Comparison of ENCODE assay signal across 8 cellular contexts in genomic region chr10:12264204-12264908, GRCh38.
DNase-seq lines count a peak whose midpoint lies in the region; ATAC-seq and TF ChIP-seq lines count a peak whose summit lies in the region.

No MANE protein-coding gene starts in this region.

- H3K9me3 ChIP-seq in colonic mucosa (no peaks in the 10 kb centered on the region), liver (ENCODE audit: control insufficient read depth in 4 of 4, low read length in 3 of 4) (no peaks in the 10 kb centered on the region)

- H3K27ac ChIP-seq in colonic mucosa (peak overlapping the region; percentile 4), liver (ENCODE audit: low read depth in 1 of 2, low read length in 2 of 2) (peak overlapping the region; percentile 11 to 67)

- ATAC-seq in GM19023 (IDR thresholded peaks at IDR 0.05; ENCODE audit: unreplicated experiment) (peak; percentile 89), HG03175 (IDR thresholded peaks at IDR 0.05; ENCODE audit: unreplicated experiment) (peak; percentile 83)

- H3K4me1 ChIP-seq in colonic mucosa (peaks cover 4% of the 10 kb centered on the region), liver (ENCODE audit: control insufficient read depth in 4 of 4, insufficient read depth in 4 of 4, low read length in 3 of 4) (peaks cover 0 to 16% (median 7%) of the 10 kb centered on the region in 4 donors)

- intact Hi-C loops in colonic mucosa (cut with DNase I): loop anchor here (2.0 to 5.0 kb wide), 3 partner anchors 390 to 638 kb away; no protein-coding TSS in a partner anchor

- no peaks in the 10 kb centered on the region for H3K36me3 ChIP-seq in colonic mucosa
- no peaks in the 10 kb centered on the region for H3K36me3 ChIP-seq in liver (ENCODE audit: control insufficient read depth in 4 of 4, insufficient read depth in 3 of 4, low read depth in 1 of 4, low read length in 3 of 4)

- 26% methylated on average over 30 of the region's 30 CpGs for WGBS in liver

- TF ChIP-seq RAD21 in liver (IDR thresholded peaks at IDR 0.05): peak; percentile 92 to 93

- TF ChIP-seq CTCF in colonic mucosa (IDR thresholded peaks at IDR 0.05) (peak; percentile 76), liver (IDR thresholded peaks at IDR 0.05; ENCODE audit: low read depth, low read length, missing input control) (peak; percentile 83)

- H3K27me3 ChIP-seq in colonic mucosa: no peaks in the 10 kb centered on the region
- H3K27me3 ChIP-seq in liver (ENCODE audit: control insufficient read depth in 4 of 4, insufficient read depth in 4 of 4, low read length in 3 of 4): no peaks in the 10 kb centered on the region

- H3K4me3 ChIP-seq in colonic mucosa (peak overlapping the region; percentile 33), liver (ENCODE audit: low read depth in 1 of 3, low read length in 3 of 3) (peak overlapping the region in 1 of 3 donors; percentile 25)

- DNase-seq in AG20443 (ENCODE audit: low spot score) (peak; percentile 90), NCI-H2227 treated with DMSO at 0.1 percent for 48 hours (lab: John Stamatoyannopoulos, UW) (peak; percentile 67), colonic mucosa (peak; percentile 84)
- peak; percentile 83 for DNase-seq in activated CD4-positive, alpha-beta T cell treated with anti-CD3 and anti-CD28 coated beads for 48 hours
- peak; percentile 79 for DNase-seq in stimulated activated CD4-positive, alpha-beta T cell treated with anti-CD3 and anti-CD28 coated beads, Interleukin-4, amount 100 ng/mL, for 1 hour

- H3K9ac ChIP-seq in colonic mucosa (ENCODE audit: low read depth in 2 of 2, low read length in 2 of 2) (peak overlapping the region in 1 of 2 donors; percentile 70), liver (ENCODE audit: low read depth in 1 of 2, low read length in 2 of 2) (peak overlapping the region in 1 of 2 donors; percentile 27)

TF ChIP-seq in liver, 16 proteins besides CTCF, POLR2A, EP300 and RAD21:
- peak; percentile 3 for TF ChIP-seq YY1 (IDR thresholded peaks at IDR 0.05)
- TF ChIP-seq HNF4A (conservative IDR thresholded peaks at IDR 0.05): no peak
- TF ChIP-seq SP1 (IDR thresholded peaks at IDR 0.05): peak; percentile 4
